Comparison of ENCODE assay signal across 1 cellular context in the genomic region with DNA sequence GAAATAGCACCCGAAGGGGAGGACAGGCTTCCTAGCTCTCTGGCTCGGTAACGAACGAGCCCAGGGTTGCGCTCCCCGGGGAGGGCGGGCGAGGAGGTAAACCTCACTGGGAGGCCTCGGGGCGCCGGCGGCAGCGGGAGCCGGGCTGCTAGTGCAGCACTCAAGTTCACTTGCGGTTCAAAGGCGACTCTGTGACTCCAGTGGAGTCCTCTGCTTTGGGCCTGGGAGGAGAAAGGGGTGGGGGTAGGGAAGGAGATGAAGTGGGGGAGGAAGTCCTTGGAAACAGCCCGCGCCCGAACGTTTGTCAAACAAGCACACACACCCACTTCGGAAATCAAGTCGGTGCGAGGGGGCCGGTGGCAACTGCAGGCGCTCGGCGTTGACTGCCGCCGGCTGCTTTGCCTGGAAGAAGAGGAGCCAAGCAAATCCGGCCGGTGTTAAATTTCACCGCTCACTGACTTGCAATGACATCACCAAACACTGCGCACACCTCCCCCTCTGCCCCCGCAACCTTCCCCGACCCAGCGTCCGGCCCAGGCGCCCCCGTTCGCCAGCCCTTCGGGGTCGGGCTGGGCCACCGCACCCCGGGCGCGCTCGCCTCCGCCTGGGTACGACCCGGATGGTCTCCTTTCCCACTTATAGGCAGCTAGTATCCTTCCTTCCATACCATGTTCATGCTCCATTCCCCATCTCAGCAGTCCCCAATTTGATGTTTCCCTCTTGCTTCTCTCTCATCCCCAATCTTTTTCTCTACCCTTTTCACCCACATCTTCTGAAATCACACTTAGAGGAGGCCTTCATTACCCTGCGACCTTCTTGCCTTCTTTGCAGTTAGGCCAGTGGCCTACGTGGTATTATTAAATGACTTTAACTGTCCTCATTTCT.
TF ChIP-seq lines count a peak whose summit lies in the region.

A gene (minus strand): TSS at position 202 of the 885 bp plus-strand sequence. CDS start 376 bp downstream, outside the sequence.

TF ChIP-seq in SK-N-SH, 30 proteins besides CTCF, POLR2A, EP300 and RAD21 (continued from another document):
- TF ChIP-seq, protein P1, sequence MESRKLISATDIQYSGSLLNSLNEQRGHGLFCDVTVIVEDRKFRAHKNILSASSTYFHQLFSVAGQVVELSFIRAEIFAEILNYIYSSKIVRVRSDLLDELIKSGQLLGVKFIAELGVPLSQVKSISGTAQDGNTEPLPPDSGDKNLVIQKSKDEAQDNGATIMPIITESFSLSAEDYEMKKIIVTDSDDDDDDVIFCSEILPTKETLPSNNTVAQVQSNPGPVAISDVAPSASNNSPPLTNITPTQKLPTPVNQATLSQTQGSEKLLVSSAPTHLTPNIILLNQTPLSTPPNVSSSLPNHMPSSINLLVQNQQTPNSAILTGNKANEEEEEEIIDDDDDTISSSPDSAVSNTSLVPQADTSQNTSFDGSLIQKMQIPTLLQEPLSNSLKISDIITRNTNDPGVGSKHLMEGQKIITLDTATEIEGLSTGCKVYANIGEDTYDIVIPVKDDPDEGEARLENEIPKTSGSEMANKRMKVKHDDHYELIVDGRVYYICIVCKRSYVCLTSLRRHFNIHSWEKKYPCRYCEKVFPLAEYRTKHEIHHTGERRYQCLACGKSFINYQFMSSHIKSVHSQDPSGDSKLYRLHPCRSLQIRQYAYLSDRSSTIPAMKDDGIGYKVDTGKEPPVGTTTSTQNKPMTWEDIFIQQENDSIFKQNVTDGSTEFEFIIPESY (IDR thresholded peaks at IDR 0.05; ENCODE audit: borderline replicate concordance, low read depth): no peak
- no peak for TF ChIP-seq TAF1 (IDR thresholded peaks at IDR 0.05; ENCODE audit: borderline replicate concordance, low read depth, low read length)
- TF ChIP-seq CHD2 (IDR thresholded peaks at IDR 0.05; ENCODE audit: low read length, partially characterized antibody): no peak
- TF ChIP-seq, protein P2, sequence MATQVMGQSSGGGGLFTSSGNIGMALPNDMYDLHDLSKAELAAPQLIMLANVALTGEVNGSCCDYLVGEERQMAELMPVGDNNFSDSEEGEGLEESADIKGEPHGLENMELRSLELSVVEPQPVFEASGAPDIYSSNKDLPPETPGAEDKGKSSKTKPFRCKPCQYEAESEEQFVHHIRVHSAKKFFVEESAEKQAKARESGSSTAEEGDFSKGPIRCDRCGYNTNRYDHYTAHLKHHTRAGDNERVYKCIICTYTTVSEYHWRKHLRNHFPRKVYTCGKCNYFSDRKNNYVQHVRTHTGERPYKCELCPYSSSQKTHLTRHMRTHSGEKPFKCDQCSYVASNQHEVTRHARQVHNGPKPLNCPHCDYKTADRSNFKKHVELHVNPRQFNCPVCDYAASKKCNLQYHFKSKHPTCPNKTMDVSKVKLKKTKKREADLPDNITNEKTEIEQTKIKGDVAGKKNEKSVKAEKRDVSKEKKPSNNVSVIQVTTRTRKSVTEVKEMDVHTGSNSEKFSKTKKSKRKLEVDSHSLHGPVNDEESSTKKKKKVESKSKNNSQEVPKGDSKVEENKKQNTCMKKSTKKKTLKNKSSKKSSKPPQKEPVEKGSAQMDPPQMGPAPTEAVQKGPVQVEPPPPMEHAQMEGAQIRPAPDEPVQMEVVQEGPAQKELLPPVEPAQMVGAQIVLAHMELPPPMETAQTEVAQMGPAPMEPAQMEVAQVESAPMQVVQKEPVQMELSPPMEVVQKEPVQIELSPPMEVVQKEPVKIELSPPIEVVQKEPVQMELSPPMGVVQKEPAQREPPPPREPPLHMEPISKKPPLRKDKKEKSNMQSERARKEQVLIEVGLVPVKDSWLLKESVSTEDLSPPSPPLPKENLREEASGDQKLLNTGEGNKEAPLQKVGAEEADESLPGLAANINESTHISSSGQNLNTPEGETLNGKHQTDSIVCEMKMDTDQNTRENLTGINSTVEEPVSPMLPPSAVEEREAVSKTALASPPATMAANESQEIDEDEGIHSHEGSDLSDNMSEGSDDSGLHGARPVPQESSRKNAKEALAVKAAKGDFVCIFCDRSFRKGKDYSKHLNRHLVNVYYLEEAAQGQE (IDR thresholded peaks at IDR 0.05; ENCODE audit: low read depth, low read length): no peak
- TF ChIP-seq ELF1 (IDR thresholded peaks at IDR 0.05): no peak
- TF ChIP-seq FOXM1 (IDR thresholded peaks at IDR 0.05; ENCODE audit: low read depth): no peak
- no peak for TF ChIP-seq TCF12 (IDR thresholded peaks at IDR 0.05)
- no peak for TF ChIP-seq POLR2AphosphoS5 (IDR thresholded peaks at IDR 0.05; ENCODE audit: low read depth, low read length)
- no peak for TF ChIP-seq MEF2A (IDR thresholded peaks at IDR 0.05; ENCODE audit: borderline replicate concordance, low read depth)
- no peak for TF ChIP-seq TEAD4 (IDR thresholded peaks at IDR 0.05; ENCODE audit: borderline replicate concordance, insufficient read depth)
- TF ChIP-seq NFIC (IDR thresholded peaks at IDR 0.05; ENCODE audit: borderline replicate concordance): no peak
- no peak for TF ChIP-seq GABPA (IDR thresholded peaks at IDR 0.05; ENCODE audit: low read depth)
- TF ChIP-seq, protein P3, sequence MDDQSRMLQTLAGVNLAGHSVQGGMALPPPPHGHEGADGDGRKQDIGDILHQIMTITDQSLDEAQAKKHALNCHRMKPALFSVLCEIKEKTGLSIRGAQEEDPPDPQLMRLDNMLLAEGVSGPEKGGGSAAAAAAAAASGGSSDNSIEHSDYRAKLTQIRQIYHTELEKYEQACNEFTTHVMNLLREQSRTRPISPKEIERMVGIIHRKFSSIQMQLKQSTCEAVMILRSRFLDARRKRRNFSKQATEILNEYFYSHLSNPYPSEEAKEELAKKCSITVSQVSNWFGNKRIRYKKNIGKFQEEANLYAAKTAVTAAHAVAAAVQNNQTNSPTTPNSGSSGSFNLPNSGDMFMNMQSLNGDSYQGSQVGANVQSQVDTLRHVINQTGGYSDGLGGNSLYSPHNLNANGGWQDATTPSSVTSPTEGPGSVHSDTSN (IDR thresholded peaks at IDR 0.05): no peak
